ENCODE assay signal across 8 cellular contexts in genomic region chr13:57631607-57632275, GRCh38. TPM values are rescaled to one million over a fixed set of nuclear protein-coding genes. Genes with fewer than 3 reads are reported as not detected.
DNase-seq lines count a peak whose midpoint lies in the region; ATAC-seq and TF ChIP-seq lines count a peak whose summit lies in the region.

TSS of gene PCDH17 (plus strand) at chr13:57631744. CDS start at chr13:57632547, 803 bp downstream.

- no peak within 1 kb of the TSS for H3K27ac ChIP-seq in Panc1 (ENCODE audit: low read length)
- peak within 1 kb of the TSS; percentile 73 to 96 (median 92) for H3K27ac ChIP-seq in dorsolateral prefrontal cortex
- H3K27ac ChIP-seq in left lung = peak within 1 kb of the TSS; percentile 51 to 55
- peak within 1 kb of the TSS; percentile 60 for H3K27ac ChIP-seq in stomach smooth muscle (ENCODE audit: low read length)

- peak within 1 kb of the TSS; percentile 63 to 66 for H3K9ac ChIP-seq in stomach smooth muscle (ENCODE audit: low read length in 2 of 2)

- H3K27me3 ChIP-seq in Panc1 (ENCODE audit: control insufficient read depth, insufficient read depth, low read length) = peaks cover 3% of the 10 kb centered on the region; the same call in 1 of the 2 replicates
- peaks cover 0 to 18% (median 0%) of the 10 kb centered on the region in 45 donors for H3K27me3 ChIP-seq in dorsolateral prefrontal cortex
- H3K27me3 ChIP-seq in left lung = peaks cover 53 to 90% of the 10 kb centered on the region in 2 donors
- peaks cover 0 to 23% of the 10 kb centered on the region in 2 donors for H3K27me3 ChIP-seq in stomach smooth muscle (ENCODE audit: control insufficient read depth in 1 of 2, insufficient read depth in 2 of 2, low read length in 2 of 2)

- H3K9me3 ChIP-seq in Panc1 (ENCODE audit: control insufficient read depth, insufficient read depth, low read depth, low read length) (no peaks in the 10 kb centered on the region), left lung (no peaks in the 10 kb centered on the region), stomach smooth muscle (ENCODE audit: control insufficient read depth in 2 of 2, low read length in 2 of 2) (no peaks in the 10 kb centered on the region)

- POLR2A ChIA-PET in Panc1 (lab: Charles Lee) = no interaction called here

- CTCF ChIA-PET in Panc1 (lab: Charles Lee) = interaction anchor here (0.6 kb wide), 1 partner anchor 28 kb away, joined by 3 read pairs; no protein-coding TSS in a partner anchor

- TF ChIP-seq CTCF in GM13977 (IDR thresholded peaks at IDR 0.05; ENCODE audit: extremely low read depth, insufficient read depth, missing control alignments) (no peak), Panc1 (IDR thresholded peaks at IDR 0.05) (no peak), dorsolateral prefrontal cortex (IDR thresholded peaks at IDR 0.05 in 54 of 56, conservative IDR thresholded peaks at IDR 0.05 in 2 of 56; ENCODE audit: low read depth in 1 of 56, partially characterized antibody in 56 of 56) (peak in 7 of 56 donors; percentile 3 to 18 (median 5)), left lung (IDR thresholded peaks at IDR 0.05) (no peak)

- H3K4me3 ChIP-seq in Panc1 (ENCODE audit: low read depth in 2 of 2, low read length in 2 of 2) (peak within 1 kb of the TSS; percentile 50 to 67), dorsolateral prefrontal cortex (peak within 1 kb of the TSS; percentile 50 to 87 (median 72)), left lung (peak within 1 kb of the TSS; percentile 33 to 42), stomach smooth muscle (ENCODE audit: low read length in 2 of 2) (peak within 1 kb of the TSS; percentile 80 to 87)

- BruUV-seq in Panc1 (replicated peaks; lab: Mats Ljungman, UMichigan) = no TSS peak

- DNase-seq in GM13977 (ENCODE audit: low spot score) (peak; percentile 34), Panc1 (ENCODE audit: low read depth, low spot score) (no peak), dorsolateral prefrontal cortex (peak in 7 of 10 donors; percentile 66 to 78 (median 74)), left lung (peak; percentile 40 to 72), GDM1 (lab: John Stamatoyannopoulos, UW) (no peak), HuH-7 (ENCODE audit: low spot score) (no peak)

- H3K36me3 ChIP-seq in Panc1 (ENCODE audit: control insufficient read depth, insufficient read depth, low read length) (no peaks in the 10 kb centered on the region), left lung (no peaks in the 10 kb centered on the region), stomach smooth muscle (ENCODE audit: control insufficient read depth in 2 of 2, insufficient read depth in 2 of 2, low read length in 2 of 2) (no peaks in the 10 kb centered on the region)

- intact Hi-C loops in Panc1 (cut with micrococcal nuclease; ENCODE audit: unreplicated experiment) (loop anchor here (10.0 kb wide), 1 partner anchor 83 kb away; no protein-coding TSS in a partner anchor), dorsolateral prefrontal cortex (cut with DNase I) (loop anchor here in 1 of 2 donors (5.0 kb wide), 2 partner anchors 66 to 86 kb away; no protein-coding TSS in a partner anchor), left lung (cut with DNase I) (no loop called here)

- in situ Hi-C loops in GM13977 (cut with MboI; ENCODE audit: low pct_unique_long_range_greater_than_20kb, low sequenced_read_pairs, unreplicated experiment) (loop anchor here (25.0 kb wide), 1 partner anchor 1681 kb away; no protein-coding TSS in a partner anchor), Panc1 (cut with HindIII; ENCODE audit: low pct_unique_long_range_greater_than_20kb, low sequenced_read_pairs) (no loop called here)

- H3K4me1 ChIP-seq in Panc1 (ENCODE audit: control insufficient read depth, insufficient read depth, low read length) = no peaks in the 10 kb centered on the region
- peaks cover 21 to 28% of the 10 kb centered on the region in 2 donors for H3K4me1 ChIP-seq in left lung
- peaks cover 42% of the 10 kb centered on the region for H3K4me1 ChIP-seq in stomach smooth muscle (ENCODE audit: control insufficient read depth, insufficient read depth, low read length)

- ATAC-seq in Panc1 = peak; percentile 56
- ATAC-seq in left lung = peak; percentile 57
- ATAC-seq in HG03342 (IDR thresholded peaks at IDR 0.05; ENCODE audit: unreplicated experiment) = no peak

RNA-seq across cellular contexts. Expression of gene PCDH17, which starts in this region (rescaled TPM):
- total RNA-seq in Panc1 (2021; ENCODE audit: unreplicated experiment) (0.26 TPM), dorsolateral prefrontal cortex (10 to 100 TPM; 20.6 to 70.5 (median 42.4) TPM), left lung (10 to 100 TPM; 31.5 to 44.1 TPM)
- polyA plus RNA-seq in Panc1 (2012; ENCODE audit: insufficient read length) = 0.21 TPM

Comparison
In these comparisons a context has a peak if more than half of its experiments do, and no peak if none do; other contexts are left out.
1. RNA of gene PCDH17 (total RNA-seq): 31.5 to 44.1 TPM in left lung and 20.6 to 70.5 TPM in dorsolateral prefrontal cortex; 0.26 TPM in Panc1 (single experiment); every median in the first group is over 10 times any median in the second.
2. Peak in ATAC-seq and H3K4me3 ChIP-seq in Panc1; RNA of the gene not detected or under 1 TPM.
3. DNase-seq: peak in GM13977 (single experiment), dorsolateral prefrontal cortex (7 of 10) and left lung (2 of 2); none in Panc1 (single experiment), GDM1 (single experiment) and HuH-7 (single experiment).
4. Peak in every context shown above with its lines, with median percentiles within 50 percentile points of each other: H3K4me3 ChIP-seq.